ENCODE assay signal across 8 cellular contexts in the genomic region with DNA sequence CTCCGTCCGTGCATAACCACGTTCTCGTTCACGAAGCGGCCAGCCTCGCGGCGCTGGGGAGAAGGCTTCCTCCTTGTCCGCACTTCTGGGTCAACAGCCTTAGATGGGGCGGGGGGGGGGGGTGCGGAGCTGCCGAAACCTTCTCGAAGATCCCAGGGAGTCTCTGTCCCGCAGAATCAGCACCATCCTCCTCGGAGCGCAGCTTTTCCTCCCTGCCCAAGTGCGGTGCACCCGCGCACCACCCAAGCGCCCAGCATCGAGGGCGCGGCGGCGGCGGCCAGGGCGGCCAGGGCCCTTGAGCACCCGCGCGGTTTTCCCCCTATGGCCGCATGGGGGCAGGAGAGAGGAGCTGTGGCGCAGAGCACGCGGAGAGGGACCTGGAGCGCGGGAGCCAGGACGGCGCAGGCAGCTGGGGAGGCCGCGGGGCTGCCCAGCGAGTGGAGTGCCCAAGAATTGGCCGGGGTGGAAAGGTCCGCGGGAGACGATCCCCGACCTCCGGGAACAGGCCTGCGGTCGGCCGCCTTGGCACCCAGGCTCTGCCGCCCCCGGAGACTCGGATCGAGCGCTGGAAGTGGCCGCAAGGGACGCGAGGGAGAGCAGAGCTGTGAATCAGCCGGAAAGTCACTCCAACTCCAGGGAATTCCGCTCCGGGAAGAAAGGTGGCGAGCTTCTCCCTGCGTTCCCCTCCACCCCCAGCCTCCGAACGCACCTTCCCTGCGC. TPM values are rescaled to one million over a fixed set of nuclear protein-coding genes. Genes with fewer than 3 reads are reported as not detected.
A peak's percentile ranks its signal among the peaks of the same experiment; 100 is the strongest.
DNase-seq lines count a peak whose midpoint lies in the region; ATAC-seq and TF ChIP-seq lines count a peak whose summit lies in the region.

No MANE protein-coding gene starts in this region.

- ATAC-seq in HG02884 (IDR thresholded peaks at IDR 0.05; ENCODE audit: unreplicated experiment) (peak; percentile 60), HG02885 (IDR thresholded peaks at IDR 0.05; ENCODE audit: poor library complexity, unreplicated experiment) (no peak)

- peak overlapping the region; percentile 64 for H3K4me3 ChIP-seq in epithelial cell of proximal tubule (ENCODE audit: low read depth, low read length)

- peak; percentile 61 for TF ChIP-seq CTCF in GM12873 (IDR thresholded peaks at IDR 0.05; ENCODE audit: insufficient read depth, low read depth, low read length, missing control alignments)
- peak; percentile 69 for TF ChIP-seq CTCF in epithelial cell of proximal tubule (conservative IDR thresholded peaks at IDR 0.05; ENCODE audit: low read depth, low read length)

- DNase-seq in NCI-H510A (lab: John Stamatoyannopoulos, UW) = peak; percentile 33
- DNase-seq in activated T-cell treated with anti-CD3 and anti-CD28 coated beads for 1 hour (ENCODE audit: low read depth) = peak; percentile 48
- DNase-seq in epithelial cell of proximal tubule (ENCODE audit: low read depth) = no peak
- peak; percentile 80 for DNase-seq in mucosa of gallbladder (ENCODE audit: low spot score)
- DNase-seq in stimulated activated CD8-positive, alpha-beta memory T cell treated with anti-CD3 and anti-CD28 coated beads, Interleukin-4, amount 100 ng/mL, for 1 hour (ENCODE audit: low read depth in 2 of 2, low spot score in 1 of 2) = peak; percentile 22 to 24

RNA-seq across cellular contexts. Expression of a gene that starts 43.1 kb away (rescaled TPM):
- not detected in 2 replicates for total RNA-seq in epithelial cell of proximal tubule
- not detected for total RNA-seq in mucosa of gallbladder
